ENCODE assay signal across 23 cellular contexts in genomic region chr2:133838642-133839370, GRCh38.
A peak's percentile ranks its signal among the peaks of the same experiment; 100 is the strongest.
DNase-seq lines count a peak whose midpoint lies in the region; ATAC-seq and TF ChIP-seq lines count a peak whose summit lies in the region.
"Had no signal": no experiment of that assay in that cellular context is flagged by ENCODE, and none has a peak within 500 bp of the region (broad histone marks: within the 10 kb centered on the region; RNA-seq: fewer than 3 reads in every experiment).

No MANE protein-coding gene starts in this region.

- H3K27ac ChIP-seq in A673 (ENCODE audit: low read depth, low read length, poor library complexity, severe bottlenecking) (no peak overlapping the region), IMR-90 (ENCODE audit: insufficient read depth, low read length) (no peak overlapping the region), coronary artery (no peak overlapping the region), adrenal gland (no peak overlapping the region), hepatocyte (no peak overlapping the region)

- H3K4me1 ChIP-seq in A673 (ENCODE audit: insufficient read depth, low read length, poor library complexity, severe bottlenecking) (peaks cover 59% of the 10 kb centered on the region), IMR-90 (ENCODE audit: control insufficient read depth, insufficient read depth, low read length) (peaks cover 35% of the 10 kb centered on the region), adrenal gland (replicated peaks in 1 of 2) (no peaks in the 10 kb centered on the region), hepatocyte (ENCODE audit: insufficient read depth) (no peaks in the 10 kb centered on the region)
- H3K4me1 ChIP-seq: Caco-2 had no signal

- peaks cover 0 to 44% of the 10 kb centered on the region in 2 experiments; a peak in 2 of 4 replicates for H3K79me1 ChIP-seq in IMR-90 (ENCODE audit: low read depth in 1 of 2, low read length in 2 of 2)

- H3K14ac ChIP-seq in IMR-90 (replicated peaks; ENCODE audit: low read depth, low read length), result peak overlapping the region; percentile 80

- H2AK5ac ChIP-seq in IMR-90 (ENCODE audit: low read depth, low read length), result peak overlapping the region; percentile 98

- in situ Hi-C loops in IMR-90 (cut with MboI; ENCODE audit: low sequenced_read_pairs), result loop anchor here (25.0 kb wide), 1 partner anchor 1177 kb away; the partner anchor contains the start of gene LYPD1

- dilution Hi-C loops in IMR-90 (cut with HindIII; ENCODE audit: low sequenced_read_pairs, unreplicated experiment), result no loop called here

- BruUV-seq in A673 (replicated peaks; lab: Mats Ljungman, UMichigan) (no TSS peak), IMR-90 (replicated peaks; lab: Mats Ljungman, UMichigan) (no TSS peak)

- peak overlapping the region; percentile 88 to 93; a peak in 3 of 4 replicates for H4K8ac ChIP-seq in IMR-90 (ENCODE audit: low read depth in 2 of 2, low read length in 2 of 2)

- peak overlapping the region; percentile 97 for H2BK15ac ChIP-seq in IMR-90 (ENCODE audit: low read depth, low read length)

- TF ChIP-seq CTCF in A673 (conservative IDR thresholded peaks at IDR 0.05; ENCODE audit: low read depth, low read length) (no peak), IMR-90 (conservative IDR thresholded peaks at IDR 0.05; ENCODE audit: low read depth, low read length) (no peak), coronary artery (IDR thresholded peaks at IDR 0.05) (no peak), adrenal gland (IDR thresholded peaks at IDR 0.05) (no peak), hepatocyte (IDR thresholded peaks at IDR 0.05; ENCODE audit: poor library complexity) (no peak)

- TF ChIP-seq POLR2A in IMR-90 (IDR thresholded peaks at IDR 0.05; ENCODE audit: low read depth, low read length) (no peak), adrenal gland (IDR thresholded peaks at IDR 0.05) (no peak)

- H3K18ac ChIP-seq in IMR-90 (ENCODE audit: low read depth, low read length), result peak overlapping the region; percentile 90; the same call in 1 of the 2 replicates

- intact Hi-C loops in A673 (cut with micrococcal nuclease; ENCODE audit: unreplicated experiment) (no loop called here), IMR-90 (cut with micrococcal nuclease) (no loop called here), adrenal gland (cut with DNase I) (no loop called here)

- H3K4me2 ChIP-seq in IMR-90 (ENCODE audit: low read depth, low read length) (no peak overlapping the region), hepatocyte (no peak overlapping the region)
- H3K4me2 ChIP-seq: A549 had no signal

- DNase-seq in A673 (ENCODE audit: low spot score) (peak; percentile 72), IMR-90 (no peak), NCI-H524 (lab: John Stamatoyannopoulos, UW) (peak; percentile 34 to 65), coronary artery (ENCODE audit: low spot score) (peak; percentile 4), adrenal gland (no peak), hepatocyte (ENCODE audit: low spot score) (no peak)
- DNase-seq: Caco-2; CD8-positive, alpha-beta T cell; GDM1; KG1; MG63; NCI-H1417 treated with DMSO at 0.1 percent for 48 hours; NCI-H187 treated with DMSO at 0.1 percent for 48 hours; NCI-H2171 treated with DMSO at 0.1 percent for 48 hours; NCI-H345; NCI-H526 treated with DMSO at 0.1 percent for 48 hours; SHP77 treated with DMSO at 0.1 percent for 48 hours had no signal

- no CpG with 5 or more reads among the region's 7 CpGs for WGBS in IMR-90 (ENCODE audit: extremely low coverage in 2 of 2, insufficient read length in 1 of 2), 2 experiments
- 78 to 87% (median 82%) methylated on average over 7 of the region's 7 CpGs for WGBS in adrenal gland, 4 donors
- 93% methylated on average over 7 of the region's 7 CpGs for WGBS in hepatocyte (ENCODE audit: low lambda C conversion rate, missing lambda C conversion rate)

- no peak overlapping the region for H2AK9ac ChIP-seq in IMR-90 (replicated peaks; ENCODE audit: low read depth, low read length, poor library complexity)

- no peak overlapping the region for H3K4me3 ChIP-seq in A673 (ENCODE audit: low read depth, low read length, poor library complexity, severe bottlenecking)
- H3K4me3 ChIP-seq in IMR-90 (ENCODE audit: insufficient read depth, low read depth, low read length), result no peak overlapping the region
- no peak overlapping the region for H3K4me3 ChIP-seq in coronary artery
- no peak overlapping the region for H3K4me3 ChIP-seq in adrenal gland
- no peak overlapping the region for H3K4me3 ChIP-seq in hepatocyte
- H3K4me3 ChIP-seq: A549, GM12878, MG63 had no signal

- peak overlapping the region; percentile 25; the same call in 1 of the 2 replicates for H3K56ac ChIP-seq in IMR-90 (ENCODE audit: extremely low read depth, insufficient read depth, low read length)

- no peak overlapping the region for H3K9ac ChIP-seq in IMR-90 (ENCODE audit: low read depth, low read length)

- H2BK5ac ChIP-seq in IMR-90 (ENCODE audit: low read depth, low read length, poor library complexity, severe bottlenecking), result peak overlapping the region; percentile 89

- no peaks in the 10 kb centered on the region for H3K27me3 ChIP-seq in A673 (replicated peaks; ENCODE audit: insufficient read depth, low read depth, low read length, poor library complexity)
- no peaks in the 10 kb centered on the region for H3K27me3 ChIP-seq in IMR-90 (ENCODE audit: control insufficient read depth, insufficient read depth, low read length)
- no peaks in the 10 kb centered on the region for H3K27me3 ChIP-seq in adrenal gland
- H3K27me3 ChIP-seq in hepatocyte, result no peaks in the 10 kb centered on the region
- H3K27me3 ChIP-seq: MG63 had no signal

- peak overlapping the region; percentile 68 for H2BK20ac ChIP-seq in IMR-90 (ENCODE audit: low read depth, low read length)

- POLR2A ChIA-PET in A673 (lab: Charles Lee; ENCODE audit: low non-redundant PET) (no interaction called here), IMR-90 (lab: Charles Lee; ENCODE audit: unreplicated experiment) (no interaction called here)

- no peaks in the 10 kb centered on the region for H3K36me3 ChIP-seq in A673 (ENCODE audit: insufficient read depth, low read length, poor library complexity, severe bottlenecking)
- H3K36me3 ChIP-seq in IMR-90 (ENCODE audit: control insufficient read depth, insufficient read depth, low read length), result no peaks in the 10 kb centered on the region
- no peaks in the 10 kb centered on the region for H3K36me3 ChIP-seq in adrenal gland (replicated peaks in 1 of 2)
- H3K36me3 ChIP-seq in hepatocyte (replicated peaks; ENCODE audit: insufficient read depth, low read depth), result no peaks in the 10 kb centered on the region
- H3K36me3 ChIP-seq: MG63 had no signal

- no peaks in the 10 kb centered on the region for H3K9me2 ChIP-seq in hepatocyte (replicated peaks; ENCODE audit: insufficient read depth)

- no peak overlapping the region for H2AFZ ChIP-seq in IMR-90 (replicated peaks; ENCODE audit: low read length, poor library complexity)
- H2AFZ ChIP-seq in hepatocyte, result no peak overlapping the region

- H4K5ac ChIP-seq in IMR-90 (ENCODE audit: low read depth, low read length), result peak overlapping the region; percentile 75; the same call in 1 of the 2 replicates

- peak overlapping the region; percentile 92 for H4K91ac ChIP-seq in IMR-90 (ENCODE audit: insufficient read depth, low read depth, low read length)

- no peak overlapping the region for H3K23ac ChIP-seq in IMR-90 (ENCODE audit: low read depth, low read length)

- no peak for TF ChIP-seq RAD21 in IMR-90 (IDR thresholded peaks at IDR 0.05; ENCODE audit: low read length)

- no peaks in the 10 kb centered on the region for H4K20me1 ChIP-seq in IMR-90 (ENCODE audit: insufficient read depth, low read length)
- no peaks in the 10 kb centered on the region for H4K20me1 ChIP-seq in hepatocyte (ENCODE audit: insufficient read depth, poor library complexity, severe bottlenecking)

- CTCF ChIA-PET in A673 (lab: Charles Lee), result no interaction called here
- CTCF ChIA-PET in IMR-90 (lab: Yijun Ruan, JAX), result interaction anchor here (0.6 kb wide), 1 partner anchor 9 kb away, joined by 3 read pairs; no protein-coding TSS in a partner anchor

- H3K9me3 ChIP-seq in A673 (ENCODE audit: low read depth, low read length, poor library complexity, severe bottlenecking), result no peaks in the 10 kb centered on the region
- H3K9me3 ChIP-seq in IMR-90 (ENCODE audit: control insufficient read depth, insufficient read depth, low read length), result peaks cover 3% of the 10 kb centered on the region
- no peaks in the 10 kb centered on the region for H3K9me3 ChIP-seq in adrenal gland (replicated peaks in 1 of 3)
- H3K9me3 ChIP-seq in hepatocyte (ENCODE audit: low read depth), result no peaks in the 10 kb centered on the region
- H3K9me3 ChIP-seq: Caco-2, MG63 had no signal

- ATAC-seq in IMR-90 (ENCODE audit: low read depth), result no peak
- no peak for ATAC-seq in GM21360 (IDR thresholded peaks at IDR 0.05; ENCODE audit: unreplicated experiment)
- ATAC-seq in HG03439 (IDR thresholded peaks at IDR 0.05; ENCODE audit: unreplicated experiment), result no peak
- ATAC-seq: CD8-positive, alpha-beta T cell; GM12878; HCT116; Panc1 had no signal

- H2BK120ac ChIP-seq in IMR-90 (ENCODE audit: low read depth, low read length), result peak overlapping the region; percentile 96

- peak overlapping the region; percentile 93 for H3K4ac ChIP-seq in IMR-90 (ENCODE audit: low read depth, low read length)

- H3K79me2 ChIP-seq in hepatocyte, result no peaks in the 10 kb centered on the region

- H3K9me1 ChIP-seq in IMR-90 (ENCODE audit: insufficient read depth, low read length), result peaks cover 39% of the 10 kb centered on the region

TF ChIP-seq in IMR-90, 13 proteins besides CTCF, POLR2A, EP300 and RAD21 (continues in another document):
- TF ChIP-seq RCOR1 (IDR thresholded peaks at IDR 0.05; ENCODE audit: insufficient replicate concordance, low read length) (no peak), BHLHE40 (IDR thresholded peaks at IDR 0.05; ENCODE audit: low read depth, low read length) (no peak), MAZ (IDR thresholded peaks at IDR 0.05; ENCODE audit: borderline replicate concordance, low read depth, low read length) (no peak), NFE2L2 (IDR thresholded peaks at IDR 0.05; ENCODE audit: low read depth, low read length) (no peak), RFX5 (IDR thresholded peaks at IDR 0.05; ENCODE audit: low read depth, low read length) (no peak), USF2 (IDR thresholded peaks at IDR 0.05; ENCODE audit: low read depth, low read length) (no peak), MAFK (IDR thresholded peaks at IDR 0.05; ENCODE audit: low read depth, low read length) (no peak)

Comparison
In these comparisons a context has a peak if more than half of its experiments do, and no peak if none do; other contexts are left out.
1. DNase-seq: peak in A673 (single experiment), NCI-H524 (2 of 2) and coronary artery (single experiment); none in IMR-90 (single experiment), adrenal gland (0 of 7) and hepatocyte (single experiment).